In the genomic region with DNA sequence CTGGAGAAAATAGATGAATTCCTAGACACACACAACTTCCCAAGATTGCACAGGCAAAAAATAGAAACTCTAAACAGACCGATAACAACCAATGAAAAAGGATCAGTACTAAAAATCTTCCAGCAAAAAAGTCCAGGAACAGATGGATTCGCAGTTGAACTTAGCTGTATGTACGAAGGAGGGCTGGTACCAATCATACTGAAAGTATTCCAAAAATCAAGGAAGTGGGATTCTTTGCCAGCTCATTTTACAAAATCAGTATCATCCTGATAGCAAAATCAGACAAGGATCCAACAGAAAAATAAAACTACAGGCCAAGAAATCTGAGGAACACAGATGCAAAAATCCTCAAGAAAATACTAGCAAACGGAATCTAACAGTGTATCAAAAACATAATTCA, we compare ENCODE assay signal across 1 cellular context.
TF ChIP-seq lines count a peak whose summit lies in the region.

No MANE protein-coding gene starts in this region.

TF ChIP-seq in IMR-90, 13 proteins besides CTCF, POLR2A, EP300 and RAD21:
- no peak for TF ChIP-seq CEBPB (IDR thresholded peaks at IDR 0.05; ENCODE audit: low read depth, low read length)
- no peak for TF ChIP-seq MXI1 (IDR thresholded peaks at IDR 0.05; ENCODE audit: borderline replicate concordance, low read depth, low read length)
- no peak for TF ChIP-seq SMC3 (IDR thresholded peaks at IDR 0.05; ENCODE audit: low read depth, low read length)
- TF ChIP-seq FOS (IDR thresholded peaks at IDR 0.05; ENCODE audit: low read depth, low read length), result no peak
- TF ChIP-seq, protein P1, sequence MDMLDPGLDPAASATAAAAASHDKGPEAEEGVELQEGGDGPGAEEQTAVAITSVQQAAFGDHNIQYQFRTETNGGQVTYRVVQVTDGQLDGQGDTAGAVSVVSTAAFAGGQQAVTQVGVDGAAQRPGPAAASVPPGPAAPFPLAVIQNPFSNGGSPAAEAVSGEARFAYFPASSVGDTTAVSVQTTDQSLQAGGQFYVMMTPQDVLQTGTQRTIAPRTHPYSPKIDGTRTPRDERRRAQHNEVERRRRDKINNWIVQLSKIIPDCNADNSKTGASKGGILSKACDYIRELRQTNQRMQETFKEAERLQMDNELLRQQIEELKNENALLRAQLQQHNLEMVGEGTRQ (IDR thresholded peaks at IDR 0.05; ENCODE audit: low read depth, low read length), result no peak
- no peak for TF ChIP-seq RCOR1 (IDR thresholded peaks at IDR 0.05; ENCODE audit: insufficient replicate concordance, low read length)
- no peak for TF ChIP-seq NFE2L2 (IDR thresholded peaks at IDR 0.05; ENCODE audit: low read depth, low read length)
- TF ChIP-seq, protein P2, sequence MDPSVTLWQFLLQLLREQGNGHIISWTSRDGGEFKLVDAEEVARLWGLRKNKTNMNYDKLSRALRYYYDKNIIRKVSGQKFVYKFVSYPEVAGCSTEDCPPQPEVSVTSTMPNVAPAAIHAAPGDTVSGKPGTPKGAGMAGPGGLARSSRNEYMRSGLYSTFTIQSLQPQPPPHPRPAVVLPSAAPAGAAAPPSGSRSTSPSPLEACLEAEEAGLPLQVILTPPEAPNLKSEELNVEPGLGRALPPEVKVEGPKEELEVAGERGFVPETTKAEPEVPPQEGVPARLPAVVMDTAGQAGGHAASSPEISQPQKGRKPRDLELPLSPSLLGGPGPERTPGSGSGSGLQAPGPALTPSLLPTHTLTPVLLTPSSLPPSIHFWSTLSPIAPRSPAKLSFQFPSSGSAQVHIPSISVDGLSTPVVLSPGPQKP (IDR thresholded peaks at IDR 0.05; ENCODE audit: borderline replicate concordance, low read depth, low read length), result no peak
- no peak for TF ChIP-seq CHD1 (IDR thresholded peaks at IDR 0.05; ENCODE audit: low read depth, low read length)
- TF ChIP-seq MAFK (IDR thresholded peaks at IDR 0.05; ENCODE audit: low read depth, low read length), result no peak
- no peak for TF ChIP-seq BHLHE40 (IDR thresholded peaks at IDR 0.05; ENCODE audit: low read depth, low read length)
- TF ChIP-seq RFX5 (IDR thresholded peaks at IDR 0.05; ENCODE audit: low read depth, low read length), result no peak
- no peak for TF ChIP-seq MAZ (IDR thresholded peaks at IDR 0.05; ENCODE audit: borderline replicate concordance, low read depth, low read length)
TF ChIP-seq in IMR-90: peak in this region for 0.
